ENCODE assay signal across 7 cellular contexts in genomic region chr20:63499333-63499969, GRCh38. TPM values are rescaled to one million over a fixed set of nuclear protein-coding genes. Genes with fewer than 3 reads are reported as not detected.
DNase-seq lines count a peak whose midpoint lies in the region; ATAC-seq and TF ChIP-seq lines count a peak whose summit lies in the region.
"Had no signal": no experiment of that assay in that cellular context is flagged by ENCODE, and none has a peak within 500 bp of the region (broad histone marks: within the 10 kb centered on the region; RNA-seq: fewer than 3 reads in every experiment).

No MANE protein-coding gene starts in this region.

- H3K27ac Mint-ChIP-seq in Calu3 (ENCODE audit: unreplicated experiment): no peak overlapping the region

- TF ChIP-seq CTCF in Calu3 (IDR thresholded peaks at IDR 0.05; ENCODE audit: unreplicated experiment) (no peak), VCaP (conservative IDR thresholded peaks at IDR 0.05) (peak; percentile 7; the same call in 1 of the 2 replicates), lower lobe of right lung (IDR thresholded peaks at IDR 0.05) (no peak)

- peak overlapping the region; percentile 40 for H3K4me3 ChIP-seq in lower lobe of right lung

- no peaks in the 10 kb centered on the region for H3K36me3 ChIP-seq in lower lobe of right lung

- peaks cover 2% of the 10 kb centered on the region for H3K9me3 ChIP-seq in lower lobe of right lung

- H3K4me1 Mint-ChIP-seq in Calu3 (ENCODE audit: low read depth, unreplicated experiment): no peaks in the 10 kb centered on the region

- no peak for ATAC-seq in lower lobe of right lung

- H3K4me1 ChIP-seq in lower lobe of right lung: peaks cover 22% of the 10 kb centered on the region

- DNase-seq in Calu3 (peak; percentile 40), lower lobe of right lung (no peak), NCI-H2196 (lab: John Stamatoyannopoulos, UW; ENCODE audit: unreplicated experiment) (no peak), NOMO-1 treated with dmso at 0.1 percent for 144 hours (lab: John Stamatoyannopoulos, UW; ENCODE audit: unreplicated experiment) (no peak)
- DNase-seq in activated CD4-positive, alpha-beta T cell treated with anti-CD3 and anti-CD28 coated beads for 4 hours: no peak

- intact Hi-C loops in Calu3 (cut with micrococcal nuclease; ENCODE audit: unreplicated experiment): loop anchor here (2.0 kb wide), 1 partner anchor 21 kb away; the partner anchor contains the start of gene PPDPF
- intact Hi-C loops in lower lobe of right lung (cut with DNase I): no loop called here

- no peaks in the 10 kb centered on the region for H3K9me3 Mint-ChIP-seq in Calu3 (ENCODE audit: low read depth, unreplicated experiment)

- H3K4me3 Mint-ChIP-seq in Calu3 (ENCODE audit: low read depth, unreplicated experiment): peak overlapping the region; percentile 75

- H3K27ac ChIP-seq in VCaP (peak overlapping the region; percentile 93), lower lobe of right lung (no peak overlapping the region)

- BruUV-seq in Calu3 (replicated peaks; lab: Mats Ljungman, UMichigan): no TSS peak

- peaks cover 45% of the 10 kb centered on the region for H3K36me3 Mint-ChIP-seq in Calu3 (ENCODE audit: insufficient read depth, unreplicated experiment)

- CTCF ChIA-PET in Calu3 (lab: Charles Lee): no interaction called here

- peaks cover 16% of the 10 kb centered on the region for H3K27me3 Mint-ChIP-seq in Calu3 (ENCODE audit: unreplicated experiment)

- peaks cover 74% of the 10 kb centered on the region for H3K27me3 ChIP-seq in lower lobe of right lung (ENCODE audit: low read depth)

RNA-seq across cellular contexts. Expression of gene EEF1A2, which starts 0.6 kb away (rescaled TPM):
- total RNA-seq in Calu3 (2022): 359 and 393 TPM in 2 replicates
- total RNA-seq in lower lobe of right lung: 0.77 TPM

RNA-seq across cellular contexts. Expression of gene PPDPF, which starts 21.1 kb away (rescaled TPM):
- total RNA-seq in Calu3 (2022) (517 and 545 TPM in 2 replicates), lower lobe of right lung (305 TPM)

RNA-seq across cellular contexts. Expression of gene KCNQ2, which starts 27.0 kb away (rescaled TPM):
- total RNA-seq in Calu3 (2022) (0.07 and 0.38 TPM in 2 replicates), lower lobe of right lung (not detected)

RNA-seq across cellular contexts. Expression of gene PTK6, which starts 37.7 kb away (rescaled TPM):
- total RNA-seq in Calu3 (2022): 15.9 and 22.5 TPM in 2 replicates
- total RNA-seq in lower lobe of right lung: 4.2 TPM

RNA-seq across cellular contexts. Expression of gene SRMS, which starts 48.1 kb away (rescaled TPM):
- total RNA-seq in Calu3 (2022) (not detected in 2 replicates), lower lobe of right lung (not detected)
- total RNA-seq: NCI-H460 had no signal

Comparison
In these comparisons a context has a peak if more than half of its experiments do, and no peak if none do; other contexts are left out.
1. RNA of gene EEF1A2, which starts 0.6 kb away (total RNA-seq): 359 to 393 TPM in Calu3; 0.77 TPM in lower lobe of right lung (single experiment); every median in the first group is over 100 times any median in the second.